11 cellular contexts compared by ENCODE assay signal in the genomic region with DNA sequence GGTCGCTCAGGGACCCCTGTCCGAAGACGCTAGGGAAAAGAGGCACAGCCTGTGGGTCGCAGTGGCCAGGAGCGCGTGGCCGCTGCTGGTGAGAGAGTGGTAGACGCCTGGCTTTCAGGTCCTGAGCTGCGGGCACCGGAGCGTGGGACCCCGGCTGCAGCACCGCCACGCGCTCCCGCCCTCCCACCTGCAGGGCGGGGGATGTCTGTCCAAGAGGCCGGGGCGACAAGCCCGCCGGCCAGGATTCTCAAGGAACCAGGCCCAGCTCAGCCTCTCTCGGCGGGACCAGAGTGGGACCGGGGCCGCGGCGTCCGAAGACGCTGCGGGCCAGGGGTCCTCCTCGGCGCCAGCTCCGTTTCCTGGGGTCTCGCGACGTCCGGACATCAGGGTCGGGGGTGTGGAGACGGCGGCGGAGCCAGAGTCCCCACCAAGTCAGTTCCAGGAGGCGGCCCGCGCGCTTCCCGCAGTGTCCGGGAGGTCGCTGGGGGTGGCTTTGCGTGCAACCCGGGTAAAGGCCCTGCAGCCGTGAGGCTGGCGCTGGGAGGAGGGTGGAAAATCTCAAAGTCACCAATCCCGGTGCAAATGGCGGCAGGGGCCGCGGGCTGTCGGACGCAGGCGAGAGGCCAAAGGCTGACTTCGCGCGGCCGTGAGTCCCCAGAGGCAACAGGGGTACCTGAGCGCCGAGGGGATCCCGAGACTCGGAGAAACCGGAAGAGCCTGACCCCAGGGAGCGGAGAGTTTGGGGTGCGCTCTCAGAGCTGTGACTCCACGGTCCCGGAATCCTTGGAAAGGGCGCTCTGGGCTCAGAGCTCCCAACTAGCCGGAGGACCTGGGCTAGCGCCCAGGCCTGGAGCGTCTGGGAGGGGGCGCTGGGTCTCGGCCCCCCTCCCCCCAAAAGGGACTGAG. TPM values are rescaled to one million over a fixed set of nuclear protein-coding genes. Genes with fewer than 3 reads are reported as not detected.
DNase-seq lines count a peak whose midpoint lies in the region; ATAC-seq and TF ChIP-seq lines count a peak whose summit lies in the region.
"Had no signal": no experiment of that assay in that cellular context is flagged by ENCODE, and none has a peak within 500 bp of the region (broad histone marks: within the 10 kb centered on the region; RNA-seq: fewer than 3 reads in every experiment).

No MANE protein-coding gene starts in this region.

- no peaks in the 10 kb centered on the region for H3K9me3 Mint-ChIP-seq in natural killer cell treated with Interleukin-12 subunit alpha and Interleukin-12 subunit beta and Interleukin-15 and Interleukin-18, amount 100 ng/mL, for 72 hours
- H3K9me3 Mint-ChIP-seq in natural killer cell: no peaks in the 10 kb centered on the region
- H3K9me3 Mint-ChIP-seq in stimulated activated effector memory CD8-positive, alpha-beta T cell treated with anti-CD3 and anti-CD28 coated beads, Interleukin-12 subunit alpha, Interleukin-12 subunit beta, amount 100 ng/mL, for 72 hours: no peaks in the 10 kb centered on the region

- WGBS in aorta, 2 donors: 60 to 77% methylated on average over 76 to 78 of the region's 78 CpGs

- peak; percentile 54 for DNase-seq in natural killer cell treated with Interleukin-12 subunit alpha and Interleukin-12 subunit beta and Interleukin-15 and Interleukin-18, amount 100 ng/mL, for 72 hours (ENCODE audit: low spot score)
- DNase-seq in natural killer cell (no peak), fibroblast of pulmonary artery (ENCODE audit: low read depth) (no peak), aorta (peak in 1 of 2 donors; percentile 79), NAMALWA (ENCODE audit: low spot score) (no peak)
- DNase-seq in stimulated activated effector memory CD8-positive, alpha-beta T cell treated with anti-CD3 and anti-CD28 coated beads, Interleukin-12 subunit alpha, Interleukin-12 subunit beta, amount 100 ng/mL, for 72 hours (ENCODE audit: low spot score in 2 of 2): no peak
- DNase-seq: activated T-cell treated with anti-CD3 and anti-CD28 coated beads, Interleukin-2, amount 50 U/mL, for 1 hour; SJCRH30 had no signal

- H3K27ac ChIP-seq in muscle layer of colon (ENCODE audit: low read depth, low read length) (peak overlapping the region; percentile 91), aorta (ENCODE audit: low read depth in 1 of 2, low read length in 2 of 2) (peak overlapping the region in 1 of 2 donors; percentile 25)
- H3K27ac ChIP-seq: SJCRH30 had no signal

- peaks cover 6% of the 10 kb centered on the region for H3K36me3 ChIP-seq in muscle layer of colon (ENCODE audit: insufficient read depth, low read length)
- H3K36me3 ChIP-seq in aorta (ENCODE audit: control insufficient read depth in 1 of 2, insufficient read depth in 2 of 2, low read length in 1 of 2): no peaks in the 10 kb centered on the region

- H3K27me3 ChIP-seq in muscle layer of colon (ENCODE audit: control insufficient read depth in 1 of 2, insufficient read depth in 2 of 2, low read length in 2 of 2) (no peaks in the 10 kb centered on the region), aorta (ENCODE audit: control insufficient read depth in 1 of 2, insufficient read depth in 2 of 2, low read length in 1 of 2) (no peaks in the 10 kb centered on the region)
- H3K27me3 ChIP-seq: SJCRH30 had no signal

- no peak overlapping the region for H3K4me3 Mint-ChIP-seq in natural killer cell treated with Interleukin-12 subunit alpha and Interleukin-12 subunit beta and Interleukin-15 and Interleukin-18, amount 100 ng/mL, for 72 hours
- H3K4me3 Mint-ChIP-seq in natural killer cell: no peak overlapping the region
- H3K4me3 Mint-ChIP-seq in stimulated activated effector memory CD8-positive, alpha-beta T cell treated with anti-CD3 and anti-CD28 coated beads, Interleukin-12 subunit alpha, Interleukin-12 subunit beta, amount 100 ng/mL, for 72 hours: no peak overlapping the region

- peaks cover 6 to 9% of the 10 kb centered on the region in 2 donors for H3K4me1 Mint-ChIP-seq in natural killer cell treated with Interleukin-12 subunit alpha and Interleukin-12 subunit beta and Interleukin-15 and Interleukin-18, amount 100 ng/mL, for 72 hours (ENCODE audit: low read depth in 2 of 2)
- peaks cover 9 to 18% of the 10 kb centered on the region in 2 donors for H3K4me1 Mint-ChIP-seq in natural killer cell
- H3K4me1 Mint-ChIP-seq in stimulated activated effector memory CD8-positive, alpha-beta T cell treated with anti-CD3 and anti-CD28 coated beads, Interleukin-12 subunit alpha, Interleukin-12 subunit beta, amount 100 ng/mL, for 72 hours: peaks cover 16% of the 10 kb centered on the region

- peak in 1 of 2 donors; percentile 11 for ATAC-seq in natural killer cell treated with Interleukin-12 subunit alpha and Interleukin-12 subunit beta and Interleukin-15 and Interleukin-18, amount 100 ng/mL, for 72 hours
- ATAC-seq in natural killer cell: no peak
- ATAC-seq in aorta (ENCODE audit: low FRiP score): peak; percentile 2
- ATAC-seq in stimulated activated effector memory CD8-positive, alpha-beta T cell treated with anti-CD3 and anti-CD28 coated beads, Interleukin-12 subunit alpha, Interleukin-12 subunit beta, amount 100 ng/mL, for 72 hours: no peak
- no peak for ATAC-seq in HG03342 (IDR thresholded peaks at IDR 0.05; ENCODE audit: unreplicated experiment)

- TF ChIP-seq CTCF in natural killer cell (IDR thresholded peaks at IDR 0.05) (no peak), fibroblast of pulmonary artery (IDR thresholded peaks at IDR 0.05; ENCODE audit: low read length, missing control alignments) (no peak)

- H3K9me3 ChIP-seq in muscle layer of colon (ENCODE audit: low read length) (no peaks in the 10 kb centered on the region), aorta (ENCODE audit: control insufficient read depth, low read length) (no peaks in the 10 kb centered on the region)
- H3K9me3 ChIP-seq: SJCRH30 had no signal

- H3K27me3 Mint-ChIP-seq in natural killer cell treated with Interleukin-12 subunit alpha and Interleukin-12 subunit beta and Interleukin-15 and Interleukin-18, amount 100 ng/mL, for 72 hours: peaks cover 44 to 45% of the 10 kb centered on the region in 2 donors
- peaks cover 37 to 39% of the 10 kb centered on the region in 2 donors for H3K27me3 Mint-ChIP-seq in natural killer cell (ENCODE audit: low read depth in 2 of 2)

- no peaks in the 10 kb centered on the region for H3K36me3 Mint-ChIP-seq in natural killer cell treated with Interleukin-12 subunit alpha and Interleukin-12 subunit beta and Interleukin-15 and Interleukin-18, amount 100 ng/mL, for 72 hours
- no peaks in the 10 kb centered on the region for H3K36me3 Mint-ChIP-seq in natural killer cell
- peaks cover 6% of the 10 kb centered on the region for H3K36me3 Mint-ChIP-seq in stimulated activated effector memory CD8-positive, alpha-beta T cell treated with anti-CD3 and anti-CD28 coated beads, Interleukin-12 subunit alpha, Interleukin-12 subunit beta, amount 100 ng/mL, for 72 hours

- no peak overlapping the region for H3K27ac Mint-ChIP-seq in natural killer cell treated with Interleukin-12 subunit alpha and Interleukin-12 subunit beta and Interleukin-15 and Interleukin-18, amount 100 ng/mL, for 72 hours
- H3K27ac Mint-ChIP-seq in natural killer cell: no peak overlapping the region
- H3K27ac Mint-ChIP-seq in stimulated activated effector memory CD8-positive, alpha-beta T cell treated with anti-CD3 and anti-CD28 coated beads, Interleukin-12 subunit alpha, Interleukin-12 subunit beta, amount 100 ng/mL, for 72 hours: no peak overlapping the region

- H3K4me3 ChIP-seq in fibroblast of pulmonary artery (replicated peaks; ENCODE audit: low read depth, low read length) (peak overlapping the region; percentile 96), muscle layer of colon (ENCODE audit: low read depth in 1 of 2, low read length in 2 of 2) (peak overlapping the region; percentile 17 to 59), aorta (ENCODE audit: low read length in 2 of 2) (no peak overlapping the region)
- H3K4me3 ChIP-seq: K562, SJCRH30 had no signal

- intact Hi-C loops in natural killer cell (cut with micrococcal nuclease): no loop called here
- intact Hi-C loops in aorta (cut with DNase I): loop anchor here (5.0 to 10.0 kb wide), 5 partner anchors 99 to 1151 kb away; no protein-coding TSS in a partner anchor

- no peak overlapping the region for H3K9ac ChIP-seq in muscle layer of colon (ENCODE audit: low read length)

- H3K4me1 ChIP-seq in muscle layer of colon (ENCODE audit: insufficient read depth, low read length) (no peaks in the 10 kb centered on the region), aorta (ENCODE audit: control insufficient read depth in 1 of 2, insufficient read depth in 2 of 2, low read length in 2 of 2) (no peaks in the 10 kb centered on the region)
- H3K4me1 ChIP-seq: SJCRH30 had no signal

RNA-seq across cellular contexts. Expression of gene ZNF503, which starts 5.4 kb away (rescaled TPM):
- total RNA-seq in natural killer cell treated with Interleukin-12 subunit alpha and Interleukin-12 subunit beta and Interleukin-15 and Interleukin-18, amount 100 ng/mL, for 72 hours: under 1 TPM; 0.11 to 0.21 TPM
- total RNA-seq in natural killer cell: 1 to 10 TPM in 1 of 3 donors, under 1 TPM in 2; 0.27 to 1.2 (median 0.73) TPM
- 10 to 100 TPM; 15.7 to 32.1 TPM for total RNA-seq in aorta
- 10 to 100 TPM in 1 of 2 donors, 1 to 10 TPM in 1; 7.0 to 22.1 TPM for polyA plus RNA-seq in aorta
- total RNA-seq: K562 had no signal
- polyA plus RNA-seq: K562 had no signal

RNA-seq across cellular contexts. Expression of gene LRMDA, which starts 35.2 kb away (rescaled TPM):
- 1 to 10 TPM in 1 of 2 donors, under 1 TPM in 1; 0.92 to 1.8 TPM for total RNA-seq in natural killer cell treated with Interleukin-12 subunit alpha and Interleukin-12 subunit beta and Interleukin-15 and Interleukin-18, amount 100 ng/mL, for 72 hours
- total RNA-seq in natural killer cell (1 to 10 TPM; 1.4 to 2.4 (median 2.1) TPM), aorta (10 to 100 TPM; 17.9 to 25.7 TPM)
- 10 to 100 TPM in 1 of 2 donors, 1 to 10 TPM in 1; 7.4 to 11.5 TPM for polyA plus RNA-seq in aorta
- polyA plus RNA-seq: K562 had no signal

Comparison
In these comparisons a context has a peak if more than half of its experiments do, and no peak if none do; other contexts are left out.
1. H3K4me3 ChIP-seq: peak in fibroblast of pulmonary artery (single experiment) and muscle layer of colon (2 of 2); none in aorta (0 of 2).
2. RNA of gene ZNF503, which starts 5.4 kb away (total RNA-seq): 15.7 to 32.1 TPM in aorta; 0.27 to 1.2 TPM in natural killer cell and 0.11 to 0.21 TPM in natural killer cell treated with Interleukin-12 subunit alpha and Interleukin-12 subunit beta and Interleukin-15 and Interleukin-18, amount 100 ng/mL, for 72 hours; every median in the first group is over 4 times any median in the second.
3. RNA of gene LRMDA, which starts 35.2 kb away (total RNA-seq): 17.9 to 25.7 TPM in aorta; 1.4 to 2.4 TPM in natural killer cell and 0.92 to 1.8 TPM in natural killer cell treated with Interleukin-12 subunit alpha and Interleukin-12 subunit beta and Interleukin-15 and Interleukin-18, amount 100 ng/mL, for 72 hours; every median in the first group is over 4 times any median in the second.